ENCODE assay signal across 11 cellular contexts in genomic region chr3:129312671-129313414, GRCh38. TPM values are rescaled to one million over a fixed set of nuclear protein-coding genes. Genes with fewer than 3 reads are reported as not detected.
DNase-seq lines count a peak whose midpoint lies in the region; ATAC-seq and TF ChIP-seq lines count a peak whose summit lies in the region.
"Had no signal": no experiment of that assay in that cellular context is flagged by ENCODE, and none has a peak within 500 bp of the region (broad histone marks: within the 10 kb centered on the region; RNA-seq: fewer than 3 reads in every experiment).

No MANE protein-coding gene starts in this region.

- H3K4me3 ChIP-seq in dorsolateral prefrontal cortex = peak overlapping the region in 1 of 59 donors; percentile 98

- no peak for DNase-seq in activated naive CD4-positive, alpha-beta T cell treated with anti-CD3 and anti-CD28 coated beads, Interleukin-2, amount 50 U/mL, for 72 hours (ENCODE audit: low spot score in 2 of 2)
- no peak for DNase-seq in activated naive CD4-positive, alpha-beta T cell (lab: John Stamatoyannopoulos, UW)
- no peak for DNase-seq in T-helper 2 cell treated with Interferon-gamma antibody and Interleukin-4, amounts not matched to agents 5 μg/mL and 100 μg/mL, for 36 hours (ENCODE audit: low spot score)
- DNase-seq in foreskin keratinocyte (peak in 1 of 2 donors; percentile 60), type B pancreatic cell (ENCODE audit: extremely low spot score, unreplicated experiment) (no peak), hypothalamus (lab: John Stamatoyannopoulos, UW) (no peak), dorsolateral prefrontal cortex (no peak), posterior cingulate gyrus (no peak)
- DNase-seq: effector CD4-positive, alpha-beta T cell; SIG-M5 had no signal

- H3K27me3 ChIP-seq in foreskin keratinocyte = no peaks in the 10 kb centered on the region
- no peaks in the 10 kb centered on the region for H3K27me3 ChIP-seq in dorsolateral prefrontal cortex

- H3K27ac Mint-ChIP-seq in activated naive CD4-positive, alpha-beta T cell treated with anti-CD3 and anti-CD28 coated beads, Interleukin-2, amount 50 U/mL, for 72 hours = peak overlapping the region; percentile 15 to 27
- H3K27ac Mint-ChIP-seq in T-helper 2 cell treated with Interferon-gamma antibody and Interleukin-4, amounts not matched to agents 5 μg/mL and 100 μg/mL, for 36 hours = peak overlapping the region; percentile 88
- H3K27ac Mint-ChIP-seq in type B pancreatic cell = peak overlapping the region; percentile 88

- H3K4me1 Mint-ChIP-seq in T-helper 2 cell treated with Interferon-gamma antibody and Interleukin-4, amounts not matched to agents 5 μg/mL and 100 μg/mL, for 36 hours (ENCODE audit: low read depth) = peaks cover 29% of the 10 kb centered on the region
- H3K4me1 Mint-ChIP-seq in type B pancreatic cell (ENCODE audit: unreplicated experiment) = peaks cover 7% of the 10 kb centered on the region

- peaks cover 9% of the 10 kb centered on the region for H3K4me1 ChIP-seq in foreskin keratinocyte

- H3K4me3 Mint-ChIP-seq in T-helper 2 cell treated with Interferon-gamma antibody and Interleukin-4, amounts not matched to agents 5 μg/mL and 100 μg/mL, for 36 hours = peak overlapping the region; percentile 28
- H3K4me3 Mint-ChIP-seq in type B pancreatic cell = peak overlapping the region; percentile 73

- peak in 1 of 2 donors; percentile 0 for ATAC-seq in activated naive CD4-positive, alpha-beta T cell treated with anti-CD3 and anti-CD28 coated beads, Interleukin-2, amount 50 U/mL, for 72 hours
- peak; percentile 0 for ATAC-seq in foreskin keratinocyte

- intact Hi-C loops in dorsolateral prefrontal cortex (cut with DNase I) = loop anchor here (5.0 to 10.0 kb wide), 2 partner anchors 128 to 341 kb away; partner anchors contain the start of gene CNBP (in 1 of the 2)
- intact Hi-C loops in posterior cingulate gyrus (cut with DNase I) = no loop called here

- H3K36me3 Mint-ChIP-seq in activated naive CD4-positive, alpha-beta T cell treated with anti-CD3 and anti-CD28 coated beads, Interleukin-2, amount 50 U/mL, for 72 hours = no peaks in the 10 kb centered on the region
- H3K36me3 Mint-ChIP-seq in T-helper 2 cell treated with Interferon-gamma antibody and Interleukin-4, amounts not matched to agents 5 μg/mL and 100 μg/mL, for 36 hours (ENCODE audit: low read depth) = peaks cover 7% of the 10 kb centered on the region
- peaks cover 3% of the 10 kb centered on the region for H3K36me3 Mint-ChIP-seq in type B pancreatic cell

- no peaks in the 10 kb centered on the region for H3K9me3 Mint-ChIP-seq in activated naive CD4-positive, alpha-beta T cell treated with anti-CD3 and anti-CD28 coated beads, Interleukin-2, amount 50 U/mL, for 72 hours
- H3K9me3 Mint-ChIP-seq in T-helper 2 cell treated with Interferon-gamma antibody and Interleukin-4, amounts not matched to agents 5 μg/mL and 100 μg/mL, for 36 hours = no peaks in the 10 kb centered on the region
- no peaks in the 10 kb centered on the region for H3K9me3 Mint-ChIP-seq in type B pancreatic cell
- H3K9me3 Mint-ChIP-seq: stimulated activated naive CD8-positive, alpha-beta T cell treated with anti-CD3 and anti-CD28 coated beads, Interleukin-15, amount 100 ng/mL, for 72 hours had no signal

- peaks cover 2% of the 10 kb centered on the region for H3K27me3 Mint-ChIP-seq in T-helper 2 cell treated with Interferon-gamma antibody and Interleukin-4, amounts not matched to agents 5 μg/mL and 100 μg/mL, for 36 hours (ENCODE audit: low read depth)
- no peaks in the 10 kb centered on the region for H3K27me3 Mint-ChIP-seq in type B pancreatic cell
- H3K27me3 Mint-ChIP-seq: stimulated activated naive CD8-positive, alpha-beta T cell treated with anti-CD3 and anti-CD28 coated beads, Interleukin-15, amount 100 ng/mL, for 72 hours had no signal

- peak overlapping the region; percentile 98 for H3K27ac ChIP-seq in foreskin keratinocyte
- peak overlapping the region in 15 of 59 donors; percentile 2 to 98 (median 41) for H3K27ac ChIP-seq in dorsolateral prefrontal cortex

- TF ChIP-seq CTCF in foreskin keratinocyte (conservative IDR thresholded peaks at IDR 0.05) = no peak
- TF ChIP-seq CTCF in type B pancreatic cell (conservative IDR thresholded peaks at IDR 0.05) = no peak
- no peak for TF ChIP-seq CTCF in dorsolateral prefrontal cortex (IDR thresholded peaks at IDR 0.05 in 54 of 56, conservative IDR thresholded peaks at IDR 0.05 in 2 of 56; ENCODE audit: low read depth in 1 of 56, partially characterized antibody in 56 of 56)

RNA-seq across cellular contexts. Expression of gene HMCES, which starts 34.2 kb away (rescaled TPM):
- total RNA-seq in activated naive CD4-positive, alpha-beta T cell treated with anti-CD3 and anti-CD28 coated beads, Interleukin-2, amount 50 U/mL, for 72 hours = 10 to 100 TPM; 58.5 to 78.7 TPM
- total RNA-seq in foreskin keratinocyte (62.6 and 64.7 TPM in 2 replicates), type B pancreatic cell (ENCODE audit: low replicate concordance) (33.2 and 34.9 TPM in 2 replicates), dorsolateral prefrontal cortex (10 to 100 TPM; 31.9 to 85.5 (median 48.3) TPM)
- 89.4 and 92.1 TPM in 2 replicates for polyA plus RNA-seq in foreskin keratinocyte

Comparison
In these comparisons a context has a peak if more than half of its experiments do, and no peak if none do; other contexts are left out.
1. H3K27ac Mint-ChIP-seq: peak in every context shown above with its lines; median percentile 88 in T-helper 2 cell treated with Interferon-gamma antibody and Interleukin-4, amounts not matched to agents 5 μg/mL and 100 μg/mL, for 36 hours; 88 in type B pancreatic cell; 21 in activated naive CD4-positive, alpha-beta T cell treated with anti-CD3 and anti-CD28 coated beads, Interleukin-2, amount 50 U/mL, for 72 hours.